In genomic region chr2:240200230-240201051, GRCh38 we compare ENCODE assay signal across 22 cellular contexts. TPM values are rescaled to one million over a fixed set of nuclear protein-coding genes. Genes with fewer than 3 reads are reported as not detected.
DNase-seq lines count a peak whose midpoint lies in the region; ATAC-seq and TF ChIP-seq lines count a peak whose summit lies in the region.
"Had no signal": no experiment of that assay in that cellular context is flagged by ENCODE, and none has a peak within 500 bp of the region (broad histone marks: within the 10 kb centered on the region; RNA-seq: fewer than 3 reads in every experiment).

No MANE protein-coding gene starts in this region.

- DNase-seq in activated T-cell treated with anti-CD3 and anti-CD28 coated beads, Interleukin-2, amount 50 U/mL, for 72 hours: no peak
- no peak for DNase-seq in activated T-cell treated with anti-CD3 and anti-CD28 coated beads, Interleukin-2, amount 50 U/mL, for 1 hour
- no peak for DNase-seq in effector memory CD8-positive, alpha-beta T cell
- DNase-seq in mesenteric fat pad (ENCODE audit: low spot score): peak; percentile 68
- peak; percentile 11 for DNase-seq in testis
- DNase-seq in NCI-H2107 (lab: John Stamatoyannopoulos, UW): no peak
- DNase-seq in activated CD4-positive, alpha-beta T cell treated with anti-CD3 and anti-CD28 coated beads, Interleukin-2, amount 10 ng/mL, durations not matched to agents 7 days and 5 days: no peak
- DNase-seq in activated CD4-positive, alpha-beta memory T cell treated with anti-CD3 and anti-CD28 coated beads, Interleukin-2, amount 10 ng/mL, durations not matched to agents 7 days and 5 days: no peak
- DNase-seq: ACHN; activated CD4-positive, CD25-positive, alpha-beta regulatory T cell; activated naive CD4-positive, alpha-beta T cell treated with anti-CD3 and anti-CD28 coated beads for 36 hours; body of pancreas; NCI-H1694 treated with DMSO at 0.1 percent for 48 hours; NCI-H510A treated with DMSO at 0.1 percent for 48 hours; small intestine had no signal

- intact Hi-C loops in testis (cut with DNase I; ENCODE audit: low total_unique reads): no loop called here

- H3K36me3 ChIP-seq in testis (ENCODE audit: low read depth, missing control alignments): no peaks in the 10 kb centered on the region
- H3K36me3 ChIP-seq: esophagus muscularis mucosa, Peyer's patch, upper lobe of left lung had no signal

- no peak overlapping the region for H3K27ac ChIP-seq in testis
- H3K27ac ChIP-seq: body of pancreas, esophagus muscularis mucosa, Peyer's patch, upper lobe of left lung had no signal

- no peak overlapping the region for H3K27ac Mint-ChIP-seq in activated T-cell treated with anti-CD3 and anti-CD28 coated beads, Interleukin-2, amount 50 U/mL, for 72 hours
- H3K27ac Mint-ChIP-seq in effector memory CD8-positive, alpha-beta T cell: peak overlapping the region in 1 of 2 donors; percentile 3
- H3K27ac Mint-ChIP-seq in activated CD4-positive, alpha-beta T cell treated with anti-CD3 and anti-CD28 coated beads, Interleukin-2, amount 10 ng/mL, durations not matched to agents 7 days and 5 days: no peak overlapping the region
- H3K27ac Mint-ChIP-seq in activated CD4-positive, alpha-beta memory T cell treated with anti-CD3 and anti-CD28 coated beads, Interleukin-2, amount 10 ng/mL, durations not matched to agents 7 days and 5 days: no peak overlapping the region
- H3K27ac Mint-ChIP-seq: activated naive CD4-positive, alpha-beta T cell treated with anti-CD3 and anti-CD28 coated beads for 36 hours; CD8-positive, alpha-beta T cell; stimulated activated memory B cell treated with anti-CD40 and anti-IgM and Interleukin-4, amounts not matched to agents 10 μg/mL and 1 μg/mL and 100 μg/mL, for 72 hours had no signal

- peaks cover 41% of the 10 kb centered on the region for H3K27me3 Mint-ChIP-seq in activated T-cell treated with anti-CD3 and anti-CD28 coated beads, Interleukin-2, amount 50 U/mL, for 72 hours (ENCODE audit: low read depth)
- peaks cover 38 to 66% of the 10 kb centered on the region in 2 donors for H3K27me3 Mint-ChIP-seq in effector memory CD8-positive, alpha-beta T cell
- H3K27me3 Mint-ChIP-seq in activated CD4-positive, alpha-beta T cell treated with anti-CD3 and anti-CD28 coated beads, Interleukin-2, amount 10 ng/mL, durations not matched to agents 7 days and 5 days: peaks cover 8% of the 10 kb centered on the region
- peaks cover 15% of the 10 kb centered on the region for H3K27me3 Mint-ChIP-seq in activated CD4-positive, alpha-beta memory T cell treated with anti-CD3 and anti-CD28 coated beads, Interleukin-2, amount 10 ng/mL, durations not matched to agents 7 days and 5 days

- H3K4me3 Mint-ChIP-seq in activated T-cell treated with anti-CD3 and anti-CD28 coated beads, Interleukin-2, amount 50 U/mL, for 72 hours: no peak overlapping the region
- H3K4me3 Mint-ChIP-seq in effector memory CD8-positive, alpha-beta T cell: no peak overlapping the region
- no peak overlapping the region for H3K4me3 Mint-ChIP-seq in activated CD4-positive, alpha-beta T cell treated with anti-CD3 and anti-CD28 coated beads, Interleukin-2, amount 10 ng/mL, durations not matched to agents 7 days and 5 days
- no peak overlapping the region for H3K4me3 Mint-ChIP-seq in activated CD4-positive, alpha-beta memory T cell treated with anti-CD3 and anti-CD28 coated beads, Interleukin-2, amount 10 ng/mL, durations not matched to agents 7 days and 5 days
- H3K4me3 Mint-ChIP-seq: activated naive CD4-positive, alpha-beta T cell treated with anti-CD3 and anti-CD28 coated beads for 36 hours; CD8-positive, alpha-beta T cell; stimulated activated memory B cell treated with anti-CD40 and anti-IgM and Interleukin-4, amounts not matched to agents 10 μg/mL and 1 μg/mL and 100 μg/mL, for 72 hours had no signal

- H3K4me3 ChIP-seq in testis: no peak overlapping the region
- H3K4me3 ChIP-seq: body of pancreas, esophagus muscularis mucosa, Peyer's patch, upper lobe of left lung had no signal

- 53 to 64% methylated on average over 18 to 24 of the region's 24 CpGs for WGBS in testis, 2 donors

- POLR2A ChIA-PET in activated CD4-positive, alpha-beta T cell treated with anti-CD3 and anti-CD28 coated beads, Interleukin-2, amount 10 ng/mL, durations not matched to agents 7 days and 5 days (lab: Charles Lee): no interaction called here
- POLR2A ChIA-PET in activated CD4-positive, alpha-beta memory T cell treated with anti-CD3 and anti-CD28 coated beads, Interleukin-2, amount 10 ng/mL, durations not matched to agents 7 days and 5 days (lab: Charles Lee): no interaction called here

- no peak for TF ChIP-seq CTCF in testis (IDR thresholded peaks at IDR 0.05)

- CTCF ChIA-PET in activated CD4-positive, alpha-beta T cell treated with anti-CD3 and anti-CD28 coated beads, Interleukin-2, amount 10 ng/mL, durations not matched to agents 7 days and 5 days (lab: Charles Lee): no interaction called here
- CTCF ChIA-PET in activated CD4-positive, alpha-beta memory T cell treated with anti-CD3 and anti-CD28 coated beads, Interleukin-2, amount 10 ng/mL, durations not matched to agents 7 days and 5 days (lab: Charles Lee): no interaction called here

- H3K4me1 Mint-ChIP-seq in activated T-cell treated with anti-CD3 and anti-CD28 coated beads, Interleukin-2, amount 50 U/mL, for 72 hours (ENCODE audit: low read depth): peaks cover 11% of the 10 kb centered on the region
- peaks cover 4% of the 10 kb centered on the region in 2 donors for H3K4me1 Mint-ChIP-seq in effector memory CD8-positive, alpha-beta T cell (ENCODE audit: low read depth in 2 of 2)
- peaks cover 1% of the 10 kb centered on the region for H3K4me1 Mint-ChIP-seq in activated CD4-positive, alpha-beta T cell treated with anti-CD3 and anti-CD28 coated beads, Interleukin-2, amount 10 ng/mL, durations not matched to agents 7 days and 5 days
- no peaks in the 10 kb centered on the region for H3K4me1 Mint-ChIP-seq in activated CD4-positive, alpha-beta memory T cell treated with anti-CD3 and anti-CD28 coated beads, Interleukin-2, amount 10 ng/mL, durations not matched to agents 7 days and 5 days
- H3K4me1 Mint-ChIP-seq: stimulated activated memory B cell treated with anti-CD40 and anti-IgM and Interleukin-4, amounts not matched to agents 10 μg/mL and 1 μg/mL and 100 μg/mL, for 72 hours had no signal

- no peaks in the 10 kb centered on the region for H3K9me3 ChIP-seq in testis
- H3K9me3 ChIP-seq: body of pancreas, esophagus muscularis mucosa, Peyer's patch, upper lobe of left lung had no signal

- TF ChIP-seq POLR2A in testis (IDR thresholded peaks at IDR 0.05): no peak

- no peaks in the 10 kb centered on the region for H3K9me3 Mint-ChIP-seq in activated T-cell treated with anti-CD3 and anti-CD28 coated beads, Interleukin-2, amount 50 U/mL, for 72 hours
- H3K9me3 Mint-ChIP-seq in effector memory CD8-positive, alpha-beta T cell: no peaks in the 10 kb centered on the region
- no peaks in the 10 kb centered on the region for H3K9me3 Mint-ChIP-seq in activated CD4-positive, alpha-beta T cell treated with anti-CD3 and anti-CD28 coated beads, Interleukin-2, amount 10 ng/mL, durations not matched to agents 7 days and 5 days
- H3K9me3 Mint-ChIP-seq in activated CD4-positive, alpha-beta memory T cell treated with anti-CD3 and anti-CD28 coated beads, Interleukin-2, amount 10 ng/mL, durations not matched to agents 7 days and 5 days: no peaks in the 10 kb centered on the region
- H3K9me3 Mint-ChIP-seq: activated naive CD4-positive, alpha-beta T cell treated with anti-CD3 and anti-CD28 coated beads for 36 hours; CD8-positive, alpha-beta T cell; stimulated activated memory B cell treated with anti-CD40 and anti-IgM and Interleukin-4, amounts not matched to agents 10 μg/mL and 1 μg/mL and 100 μg/mL, for 72 hours had no signal

- H3K36me3 Mint-ChIP-seq in activated T-cell treated with anti-CD3 and anti-CD28 coated beads, Interleukin-2, amount 50 U/mL, for 72 hours (ENCODE audit: insufficient read depth in 2 of 2): peaks cover 0 to 1% of the 10 kb centered on the region in 2 donors
- H3K36me3 Mint-ChIP-seq in effector memory CD8-positive, alpha-beta T cell (ENCODE audit: insufficient read depth): no peaks in the 10 kb centered on the region
- no peaks in the 10 kb centered on the region for H3K36me3 Mint-ChIP-seq in activated CD4-positive, alpha-beta T cell treated with anti-CD3 and anti-CD28 coated beads, Interleukin-2, amount 10 ng/mL, durations not matched to agents 7 days and 5 days (ENCODE audit: low read depth)
- H3K36me3 Mint-ChIP-seq in activated CD4-positive, alpha-beta memory T cell treated with anti-CD3 and anti-CD28 coated beads, Interleukin-2, amount 10 ng/mL, durations not matched to agents 7 days and 5 days (ENCODE audit: low read depth): no peaks in the 10 kb centered on the region
- H3K36me3 Mint-ChIP-seq: CD8-positive, alpha-beta T cell; stimulated activated memory B cell treated with anti-CD40 and anti-IgM and Interleukin-4, amounts not matched to agents 10 μg/mL and 1 μg/mL and 100 μg/mL, for 72 hours had no signal

- no peaks in the 10 kb centered on the region for H3K27me3 ChIP-seq in testis
- H3K27me3 ChIP-seq: body of pancreas, Peyer's patch, upper lobe of left lung had no signal

- peak; percentile 51 to 55 for ATAC-seq in activated T-cell treated with anti-CD3 and anti-CD28 coated beads, Interleukin-2, amount 50 U/mL, for 72 hours (replicated peaks in 1 of 2)
- ATAC-seq in effector memory CD8-positive, alpha-beta T cell (replicated peaks): peak; percentile 45
- ATAC-seq: body of pancreas; CD8-positive, alpha-beta T cell; stimulated activated memory B cell treated with anti-CD40 and anti-IgM and Interleukin-4, amounts not matched to agents 10 μg/mL and 1 μg/mL and 100 μg/mL, for 72 hours had no signal

- no peaks in the 10 kb centered on the region for H3K4me1 ChIP-seq in testis
- H3K4me1 ChIP-seq: body of pancreas, Peyer's patch, upper lobe of left lung had no signal

RNA-seq across cellular contexts. Expression of gene OTOS, which starts 60.0 kb away (rescaled TPM):
- total RNA-seq in activated T-cell treated with anti-CD3 and anti-CD28 coated beads, Interleukin-2, amount 50 U/mL, for 72 hours: not detected
- total RNA-seq in mesenteric fat pad (not detected), testis (1 to 10 TPM in 1 of 2 donors, not detected in 1; 1.5 TPM)
- 1.2 TPM for polyA plus RNA-seq in testis (ENCODE audit: insufficient read depth, low read depth, low replicate concordance)
- total RNA-seq in activated CD4-positive, alpha-beta T cell treated with anti-CD3 and anti-CD28 coated beads, Interleukin-2, amount 10 ng/mL, durations not matched to agents 7 days and 5 days: not detected
- not detected for total RNA-seq in activated CD4-positive, alpha-beta memory T cell treated with anti-CD3 and anti-CD28 coated beads, Interleukin-2, amount 10 ng/mL, durations not matched to agents 7 days and 5 days
- total RNA-seq: activated naive CD4-positive, alpha-beta T cell treated with anti-CD3 and anti-CD28 coated beads for 36 hours; body of pancreas; CD8-positive, alpha-beta T cell; dermis microvascular lymphatic vessel endothelial cell; esophagus muscularis mucosa; liver; Peyer's patch; upper lobe of left lung had no signal
- polyA plus RNA-seq: liver, small intestine had no signal

Comparison
In these comparisons a context has a peak if more than half of its experiments do, and no peak if none do; other contexts are left out.
1. DNase-seq: peak in mesenteric fat pad (single experiment) and testis (single experiment); none in activated T-cell treated with anti-CD3 and anti-CD28 coated beads, Interleukin-2, amount 50 U/mL, for 72 hours (0 of 2), activated T-cell treated with anti-CD3 and anti-CD28 coated beads, Interleukin-2, amount 50 U/mL, for 1 hour (single experiment), effector memory CD8-positive, alpha-beta T cell (0 of 3), NCI-H2107 (single experiment), activated CD4-positive, alpha-beta T cell treated with anti-CD3 and anti-CD28 coated beads, Interleukin-2, amount 10 ng/mL, durations not matched to agents 7 days and 5 days (single experiment) and activated CD4-positive, alpha-beta memory T cell treated with anti-CD3 and anti-CD28 coated beads, Interleukin-2, amount 10 ng/mL, durations not matched to agents 7 days and 5 days (single experiment).